23 cellular contexts compared by ENCODE assay signal in the genomic region with DNA sequence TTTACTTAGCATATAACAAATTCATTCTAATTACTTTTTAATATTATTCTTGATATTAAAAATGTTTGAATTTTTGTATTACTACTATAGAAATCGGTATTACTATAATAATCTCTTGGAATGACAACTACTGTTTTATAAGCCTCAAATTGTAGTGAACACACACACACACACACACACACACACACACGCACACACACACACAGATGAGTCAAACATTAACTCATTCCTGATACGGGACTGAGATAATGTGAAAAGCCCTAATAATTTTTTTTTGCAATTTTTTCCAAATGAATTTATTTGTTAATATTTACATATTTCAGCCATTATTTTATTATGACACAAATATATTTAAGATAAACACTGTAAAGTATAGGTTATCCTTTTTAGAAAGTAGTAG.
"Had no signal": no experiment of that assay in that cellular context is flagged by ENCODE, and none has a peak within 500 bp of the region (broad histone marks: within the 10 kb centered on the region; RNA-seq: fewer than 3 reads in every experiment).

No MANE protein-coding gene starts in this region.

- H3K4me1 ChIP-seq: gastroesophageal sphincter, heart left ventricle, lower lobe of right lung, prostate gland, sigmoid colon, stomach, testis, tibial artery had no signal

- H3K4me2 ChIP-seq: hepatocyte had no signal

- DNase-seq: effector CD4-positive, alpha-beta T cell; foreskin fibroblast; kidney; left ventricle myocardium superior; lower lobe of right lung; natural killer cell; sigmoid colon; stimulated activated CD4-positive, alpha-beta T cell treated with anti-CD3 and anti-CD28 coated beads, Interleukin-2, amount 100 ng/mL, for 24 hours; stimulated activated CD4-positive, alpha-beta T cell treated with anti-CD3 and anti-CD28 coated beads, Interleukin-4, amount 100 ng/mL, for 24 hours; stimulated activated naive CD4-positive, alpha-beta T cell treated with Interleukin-2 at 50 U/mL for 16 hours; stomach; tibial artery had no signal

- H3K36me3 ChIP-seq: gastroesophageal sphincter, heart left ventricle, lower lobe of right lung, neutrophil, prostate gland, right atrium auricular region, sigmoid colon, stomach, tibial artery had no signal

- H3K79me2 ChIP-seq: hepatocyte had no signal

- H2AFZ ChIP-seq: hepatocyte had no signal

- H3K27me3 ChIP-seq: dorsolateral prefrontal cortex, gastroesophageal sphincter, heart left ventricle, hepatocyte, neutrophil, right atrium auricular region, sigmoid colon, stomach, testis, tibial artery had no signal

- ATAC-seq: gastroesophageal sphincter; natural killer cell; stimulated activated effector memory CD8-positive, alpha-beta T cell treated with anti-CD3 and anti-CD28 coated beads, Interleukin-12 subunit alpha, Interleukin-12 subunit beta, amount 100 ng/mL, for 72 hours had no signal

- H3K27ac ChIP-seq: dorsolateral prefrontal cortex, epithelial cell of prostate, gastroesophageal sphincter, heart left ventricle, hepatocyte, lower lobe of right lung, neutrophil, prostate gland, right atrium auricular region, sigmoid colon, stomach, testis, tibial artery had no signal

- H3K9me3 ChIP-seq: gastroesophageal sphincter, lower lobe of right lung, neutrophil, prostate gland, right atrium auricular region, sigmoid colon, stomach, testis, tibial artery had no signal

- H3K4me3 ChIP-seq: dorsolateral prefrontal cortex, gastroesophageal sphincter, heart left ventricle, hepatocyte, lower lobe of right lung, prostate gland, right atrium auricular region, sigmoid colon, stomach, testis, tibial artery had no signal

- FAIRE-seq: colon, kidney had no signal
